In the genomic region with DNA sequence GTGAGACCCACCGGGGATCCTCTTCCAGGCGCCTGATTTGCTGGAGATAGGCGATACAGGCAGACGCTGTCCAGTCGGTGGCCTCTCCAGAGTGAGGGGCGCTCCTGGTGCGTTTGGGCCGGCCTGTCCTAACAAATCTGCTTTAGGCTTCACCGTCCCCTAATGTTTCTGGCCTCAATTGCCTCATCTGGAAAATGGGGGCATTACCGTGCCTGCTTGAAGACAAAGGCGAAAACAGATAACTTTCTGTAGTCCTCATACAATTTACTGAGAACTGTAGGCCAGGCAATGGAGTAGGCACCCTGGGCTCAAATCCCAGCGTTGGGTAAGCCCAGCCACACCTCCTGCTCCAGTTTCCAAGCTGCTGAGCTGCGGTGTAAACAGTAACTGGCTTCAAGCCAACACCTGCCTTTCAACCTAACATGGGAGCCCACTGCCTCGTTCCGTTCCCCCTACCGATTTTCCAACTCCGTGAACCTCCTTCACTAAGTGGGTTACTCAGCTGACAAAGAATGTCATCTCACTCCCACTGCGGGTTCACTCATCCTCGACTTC, we compare ENCODE assay signal across 8 cellular contexts. TPM values are rescaled to one million over a fixed set of nuclear protein-coding genes. Genes with fewer than 3 reads are reported as not detected.
A peak's percentile ranks its signal among the peaks of the same experiment; 100 is the strongest.
DNase-seq lines count a peak whose midpoint lies in the region; ATAC-seq and TF ChIP-seq lines count a peak whose summit lies in the region.

No MANE protein-coding gene starts in this region.

- DNase-seq in NCI-H774 (lab: John Stamatoyannopoulos, UW) (peak; percentile 25), G401 (ENCODE audit: low spot score) (no peak)
- DNase-seq in effector memory CD8-positive, alpha-beta T cell, result peak in 1 of 3 experiments; percentile 4

- no peaks in the 10 kb centered on the region for H3K9me3 Mint-ChIP-seq in effector memory CD8-positive, alpha-beta T cell

- H3K4me2 ChIP-seq in neural cell (ENCODE audit: low read length), result no peak overlapping the region

- TF ChIP-seq CTCF in neural cell (IDR thresholded peaks at IDR 0.05; ENCODE audit: poor library complexity, severe bottlenecking), result no peak

- peak overlapping the region; percentile 88 to 90 for H3K4me3 Mint-ChIP-seq in effector memory CD8-positive, alpha-beta T cell

- H3K27ac Mint-ChIP-seq in effector memory CD8-positive, alpha-beta T cell, result peak overlapping the region; percentile 85 to 92

- no peak overlapping the region for H3K27ac ChIP-seq in neural cell (ENCODE audit: low read length)

- H3K4me3 ChIP-seq in GM08714 (ENCODE audit: low read length) (peak overlapping the region; percentile 30; the same call in 1 of the 2 replicates), neural cell (ENCODE audit: low read length) (peak overlapping the region; percentile 84)

- peaks cover 0 to 7% of the 10 kb centered on the region in 2 donors for H3K27me3 Mint-ChIP-seq in effector memory CD8-positive, alpha-beta T cell

- peak overlapping the region; percentile 56 for H2AFZ ChIP-seq in neural cell (ENCODE audit: low read depth, low read length)

- H3K36me3 ChIP-seq in neural cell (ENCODE audit: insufficient read depth, low read length), result no peaks in the 10 kb centered on the region

- TF ChIP-seq RAD21 in neural cell (conservative IDR thresholded peaks at IDR 0.05), result no peak

- H4K20me1 ChIP-seq in neural cell (ENCODE audit: insufficient read depth), result no peaks in the 10 kb centered on the region

- no peaks in the 10 kb centered on the region for H3K79me2 ChIP-seq in neural cell (replicated peaks; ENCODE audit: insufficient read depth, low read length)

- H3K36me3 Mint-ChIP-seq in effector memory CD8-positive, alpha-beta T cell (ENCODE audit: insufficient read depth), result peaks cover 6% of the 10 kb centered on the region

- peak overlapping the region; percentile 56 for H3K9ac ChIP-seq in neural cell (ENCODE audit: low read length)

- H3K4me1 Mint-ChIP-seq in effector memory CD8-positive, alpha-beta T cell (ENCODE audit: low read depth in 2 of 2), result peaks cover 25 to 31% of the 10 kb centered on the region in 2 donors

- H3F3A ChIP-seq in neural cell (ENCODE audit: insufficient read depth, low read length, poor library complexity, severe bottlenecking), result no peaks in the 10 kb centered on the region

- no peak for TF ChIP-seq EP300 in neural cell (conservative IDR thresholded peaks at IDR 0.05; ENCODE audit: poor library complexity, severe bottlenecking)

- in situ Hi-C loops in G401 (cut with HindIII; ENCODE audit: low sequenced_read_pairs), result no loop called here

- no peak for ATAC-seq in effector memory CD8-positive, alpha-beta T cell (replicated peaks)
- ATAC-seq in GM18858 (IDR thresholded peaks at IDR 0.05; ENCODE audit: unreplicated experiment) (no peak), GM18517 (IDR thresholded peaks at IDR 0.05; ENCODE audit: unreplicated experiment) (no peak), HG02610 (IDR thresholded peaks at IDR 0.05; ENCODE audit: unreplicated experiment) (no peak)

- no peaks in the 10 kb centered on the region for H3K9me2 ChIP-seq in neural cell (ENCODE audit: insufficient read depth, low read length)

- H3K27me3 ChIP-seq in neural cell (ENCODE audit: insufficient read depth, low read depth, low read length), result no peaks in the 10 kb centered on the region

- no peaks in the 10 kb centered on the region for H3K9me3 ChIP-seq in neural cell (ENCODE audit: low read length)

TF ChIP-seq in neural cell, 6 proteins besides CTCF, POLR2A, EP300 and RAD21:
- no peak for TF ChIP-seq POLR2AphosphoS5 (IDR thresholded peaks at IDR 0.05)
- TF ChIP-seq EZH2 (IDR thresholded peaks at IDR 0.05; ENCODE audit: borderline replicate concordance, insufficient read depth, low read length, poor library complexity, severe bottlenecking), result no peak
- no peak for TF ChIP-seq MXI1 (conservative IDR thresholded peaks at IDR 0.05; ENCODE audit: poor library complexity, severe bottlenecking)
- TF ChIP-seq SMC3 (conservative IDR thresholded peaks at IDR 0.05; ENCODE audit: poor library complexity), result no peak
- no peak for TF ChIP-seq REST (IDR thresholded peaks at IDR 0.05; ENCODE audit: borderline replicate concordance)
- no peak for TF ChIP-seq TAF1 (IDR thresholded peaks at IDR 0.05; ENCODE audit: low read depth)

RNA-seq across cellular contexts. Expression of gene ZFAND4, which starts 0.6 kb away (rescaled TPM):
- 8.3 and 14.2 TPM in 2 replicates for polyA plus RNA-seq in neural cell
- polyA minus RNA-seq in neural cell, result 15.6 and 19.2 TPM in 2 replicates
- 7.9 and 8.7 TPM in 2 replicates for total RNA-seq in G401 (2014; rRNA removed; shearing (Covaris generic))

RNA-seq across cellular contexts. Expression of gene WASHC2C, which starts 53.9 kb away (rescaled TPM):
- 26.3 and 32.7 TPM in 2 replicates for polyA plus RNA-seq in neural cell
- polyA minus RNA-seq in neural cell, result 28.5 and 41.4 TPM in 2 replicates
- total RNA-seq in G401 (2014; rRNA removed; shearing (Covaris generic)), result 33.7 and 34.3 TPM in 2 replicates
